Comparison of ENCODE assay signal across 13 cellular contexts in genomic region chr11:128346808-128347207, GRCh38.
DNase-seq lines count a peak whose midpoint lies in the region; ATAC-seq and TF ChIP-seq lines count a peak whose summit lies in the region.
"Had no signal": no experiment of that assay in that cellular context is flagged by ENCODE, and none has a peak within 500 bp of the region (broad histone marks: within the 10 kb centered on the region; RNA-seq: fewer than 3 reads in every experiment).

No MANE protein-coding gene starts in this region.

- H3K4me2 ChIP-seq in hepatocyte, result no peak overlapping the region
- H3K4me2 ChIP-seq: BLaER1 treated with 17β-estradiol and CSF1 and Interleukin-3, amounts not matched to agents 10 nM and 100 nM had no signal

- H3K4me3 ChIP-seq in hepatocyte, result no peak overlapping the region
- H3K4me3 ChIP-seq: BLaER1 treated with 17β-estradiol and CSF1 and Interleukin-3, amounts not matched to agents 10 nM and 100 nM; vagina had no signal

- H2AFZ ChIP-seq in hepatocyte, result no peak overlapping the region

- H4K20me1 ChIP-seq in hepatocyte (ENCODE audit: insufficient read depth, poor library complexity, severe bottlenecking), result no peaks in the 10 kb centered on the region
- H4K20me1 ChIP-seq: BLaER1 treated with 17β-estradiol and CSF1 and Interleukin-3, amounts not matched to agents 10 nM and 100 nM had no signal

- H3K27me3 ChIP-seq in hepatocyte, result no peaks in the 10 kb centered on the region
- H3K27me3 ChIP-seq: BLaER1 treated with 17β-estradiol and CSF1 and Interleukin-3, amounts not matched to agents 10 nM and 100 nM; vagina had no signal

- no peaks in the 10 kb centered on the region for H3K36me3 ChIP-seq in hepatocyte (replicated peaks; ENCODE audit: insufficient read depth, low read depth)
- H3K36me3 ChIP-seq: BLaER1 treated with 17β-estradiol and CSF1 and Interleukin-3, amounts not matched to agents 10 nM and 100 nM; vagina had no signal

- H3K79me2 ChIP-seq in hepatocyte, result no peaks in the 10 kb centered on the region

- 63% methylated on average over 3 of the region's 3 CpGs for WGBS in hepatocyte (ENCODE audit: low lambda C conversion rate, missing lambda C conversion rate)

- DNase-seq in CD1c-positive myeloid dendritic cell (ENCODE audit: extremely low spot score) (peak; percentile 16), GM03348 (ENCODE audit: low spot score) (peak; percentile 33), hepatocyte (ENCODE audit: low spot score) (peak; percentile 29), HuH-7 (ENCODE audit: low spot score) (no peak), KBM-7 (no peak), SW 1271 (lab: John Stamatoyannopoulos, UW) (no peak)
- DNase-seq in activated naive CD4-positive, alpha-beta T cell treated with anti-CD3 and anti-CD28 coated beads, Interleukin-2, amount 50 U/mL, for 16 hours, result peak; percentile 46
- DNase-seq: activated naive CD8-positive, alpha-beta T cell treated with anti-CD3 and anti-CD28 coated beads, Interleukin-2, amount 10 ng/mL, durations not matched to agents 7 days and 5 days; Karpas-422; retina had no signal

- H3K4me1 ChIP-seq in hepatocyte (ENCODE audit: insufficient read depth), result peaks cover 4% of the 10 kb centered on the region

- TF ChIP-seq CTCF in hepatocyte (IDR thresholded peaks at IDR 0.05; ENCODE audit: poor library complexity), result no peak

- no peak for ATAC-seq in GM21529 (IDR thresholded peaks at IDR 0.05; ENCODE audit: unreplicated experiment)

- no peaks in the 10 kb centered on the region for H3K9me2 ChIP-seq in hepatocyte (replicated peaks; ENCODE audit: insufficient read depth)

- H3K27ac ChIP-seq in hepatocyte, result peak overlapping the region; percentile 12
- H3K27ac ChIP-seq: BLaER1 treated with 17β-estradiol and CSF1 and Interleukin-3, amounts not matched to agents 10 nM and 100 nM; vagina had no signal

- H3K9me3 ChIP-seq in hepatocyte (ENCODE audit: low read depth), result no peaks in the 10 kb centered on the region
- H3K9me3 ChIP-seq: BLaER1 treated with 17β-estradiol and CSF1 and Interleukin-3, amounts not matched to agents 10 nM and 100 nM; vagina had no signal

- in situ Hi-C loops in KBM-7 (cut with MboI; ENCODE audit: low pct_unique_long_range_greater_than_20kb, low sequenced_read_pairs), result no loop called here

Comparison
In these comparisons a context has a peak if more than half of its experiments do, and no peak if none do; other contexts are left out.
1. DNase-seq: peak in CD1c-positive myeloid dendritic cell (single experiment), GM03348 (single experiment), activated naive CD4-positive, alpha-beta T cell treated with anti-CD3 and anti-CD28 coated beads, Interleukin-2, amount 50 U/mL, for 16 hours (single experiment) and hepatocyte (single experiment); none in HuH-7 (single experiment), KBM-7 (single experiment) and SW 1271 (0 of 2).